Comparison of ENCODE assay signal across 2 cellular contexts in genomic region chr10:124288928-124289921, GRCh38.
TF ChIP-seq lines count a peak whose summit lies in the region.

No MANE protein-coding gene starts in this region.

TF ChIP-seq in GM23338, 12 proteins besides CTCF, POLR2A, EP300 and RAD21 (continued from another document):
- TF ChIP-seq ETS1 (IDR thresholded peaks at IDR 0.05) (no peak), NANOG (IDR thresholded peaks at IDR 0.05; ENCODE audit: borderline replicate concordance) (no peak)
TF ChIP-seq in GM23338: peak in this region for 0.

TF ChIP-seq in SK-N-SH, 30 proteins besides CTCF, POLR2A, EP300 and RAD21 (continued from another document):
- no peak for TF ChIP-seq SIN3A (IDR thresholded peaks at IDR 0.05; ENCODE audit: borderline replicate concordance, low read depth, low read length)
- no peak for TF ChIP-seq CHD2 (IDR thresholded peaks at IDR 0.05; ENCODE audit: low read length, partially characterized antibody)
- TF ChIP-seq IRF3 (IDR thresholded peaks at IDR 0.05; ENCODE audit: low read depth, low read length) = no peak
- TF ChIP-seq PBX3 (IDR thresholded peaks at IDR 0.05) = no peak
- TF ChIP-seq FOXJ3 (CRISPR knock-in tag; IDR thresholded peaks at IDR 0.05) = no peak
- no peak for TF ChIP-seq YY1 (IDR thresholded peaks at IDR 0.05; ENCODE audit: low read depth)
- no peak for TF ChIP-seq MAX (IDR thresholded peaks at IDR 0.05; ENCODE audit: low read depth)
- no peak for TF ChIP-seq SMC3 (IDR thresholded peaks at IDR 0.05; ENCODE audit: low read depth, low read length)
- TF ChIP-seq RCOR1 (IDR thresholded peaks at IDR 0.05; ENCODE audit: low read length) = no peak
- no peak for TF ChIP-seq POLR2AphosphoS5 (IDR thresholded peaks at IDR 0.05; ENCODE audit: low read depth, low read length)
- TF ChIP-seq MEF2A (IDR thresholded peaks at IDR 0.05; ENCODE audit: borderline replicate concordance, low read depth) = no peak
- no peak for TF ChIP-seq MXI1 (IDR thresholded peaks at IDR 0.05; ENCODE audit: low read depth, low read length)
- TF ChIP-seq EZH2phosphoT487 (IDR thresholded peaks at IDR 0.05; ENCODE audit: borderline replicate concordance, low read depth) = no peak
- TF ChIP-seq USF1 (IDR thresholded peaks at IDR 0.05; ENCODE audit: borderline replicate concordance, low read depth) = no peak
- no peak for TF ChIP-seq RXRA (IDR thresholded peaks at IDR 0.05; ENCODE audit: borderline replicate concordance, low read depth)
